9 cellular contexts compared by ENCODE assay signal in the genomic region with DNA sequence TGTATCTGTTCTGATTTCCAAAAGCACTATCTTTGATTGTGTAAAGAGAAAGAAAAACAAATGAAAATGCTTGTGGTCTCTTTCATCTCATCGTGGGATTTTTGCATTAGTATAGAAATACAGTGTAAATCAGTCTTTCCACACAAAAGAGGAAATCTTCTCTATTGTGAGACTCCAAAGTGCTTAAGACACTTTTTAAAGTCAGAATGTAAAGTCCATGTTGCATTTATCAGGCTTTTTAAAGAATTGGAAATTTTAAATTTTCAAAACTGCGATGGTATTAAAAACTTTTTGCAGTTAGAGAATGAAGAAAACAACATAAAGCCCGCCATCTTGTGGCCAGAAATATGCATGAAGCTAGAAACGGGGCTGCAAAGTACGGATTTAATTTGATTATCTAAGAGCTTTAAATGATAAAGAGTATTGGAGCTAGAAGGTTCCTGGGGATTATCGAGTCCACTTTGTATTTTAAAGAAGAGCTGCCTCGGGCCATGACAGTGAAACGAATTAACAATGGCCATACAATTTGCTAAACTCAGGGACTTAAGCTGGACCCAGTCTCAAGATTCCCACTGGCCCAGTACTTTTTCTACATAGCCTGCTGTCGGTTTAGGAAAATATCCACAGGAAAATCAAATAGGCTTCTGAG.
DNase-seq lines count a peak whose midpoint lies in the region; ATAC-seq and TF ChIP-seq lines count a peak whose summit lies in the region.
"Had no signal": no experiment of that assay in that cellular context is flagged by ENCODE, and none has a peak within 500 bp of the region (broad histone marks: within the 10 kb centered on the region; RNA-seq: fewer than 3 reads in every experiment).

No MANE protein-coding gene starts in this region.

- H3K4me2 ChIP-seq in GM23248 (ENCODE audit: unreplicated experiment): peak overlapping the region; percentile 91

- H3K4me3 ChIP-seq in GM23248 (peak overlapping the region; percentile 52), fibroblast of mammary gland (ENCODE audit: control insufficient read depth, low read depth, low read length) (no peak overlapping the region)
- H3K4me3 ChIP-seq: SJSA1 had no signal

- peaks cover 8% of the 10 kb centered on the region for H3K4me1 ChIP-seq in GM23248 (ENCODE audit: insufficient read depth)

- no peaks in the 10 kb centered on the region for H3K27me3 Mint-ChIP-seq in Calu3 (ENCODE audit: unreplicated experiment)

- no peaks in the 10 kb centered on the region for H3K36me3 Mint-ChIP-seq in Calu3 (ENCODE audit: insufficient read depth, unreplicated experiment)

- peak overlapping the region; percentile 32 for H3K9ac ChIP-seq in GM23248

- H3K79me2 ChIP-seq in GM23248 (ENCODE audit: insufficient read depth): no peaks in the 10 kb centered on the region

- intact Hi-C loops in Calu3 (cut with micrococcal nuclease; ENCODE audit: unreplicated experiment): loop anchor here (2.0 to 5.0 kb wide), 2 partner anchors 118 to 562 kb away; no protein-coding TSS in a partner anchor

- CTCF ChIA-PET in Calu3 (lab: Charles Lee): interaction anchor here (0.8 to 1.1 kb wide), 6 partner anchors 9 to 1516 kb away, joined by 3 to 7 read pairs (median 4); no protein-coding TSS in a partner anchor

- 7 to 10% methylated on average over 9 of the region's 9 CpGs for WGBS in GM23248 (ENCODE audit: low coverage in 1 of 2, low lambda C conversion rate in 2 of 2, missing lambda C conversion rate in 2 of 2), 2 experiments

- no peak overlapping the region for H3K27ac ChIP-seq in GM23248
- H3K27ac ChIP-seq: SJSA1 had no signal

- no TSS peak for BruUV-seq in Calu3 (replicated peaks; lab: Mats Ljungman, UMichigan)

- no peaks in the 10 kb centered on the region for H3K36me3 ChIP-seq in GM23248 (ENCODE audit: low read depth)
- H3K36me3 ChIP-seq: SJSA1 had no signal

- no peak overlapping the region for H3K4me3 Mint-ChIP-seq in Calu3 (ENCODE audit: low read depth, unreplicated experiment)

- H3K9me3 Mint-ChIP-seq in Calu3 (ENCODE audit: low read depth, unreplicated experiment): no peaks in the 10 kb centered on the region

- H3K27me3 ChIP-seq in GM23248 (replicated peaks; ENCODE audit: insufficient read depth): no peaks in the 10 kb centered on the region
- H3K27me3 ChIP-seq: SJSA1 had no signal

- H3K4me1 Mint-ChIP-seq in Calu3 (ENCODE audit: low read depth, unreplicated experiment): no peaks in the 10 kb centered on the region

- ATAC-seq in GM18909 (IDR thresholded peaks at IDR 0.05; ENCODE audit: poor library complexity, unreplicated experiment): no peak

- TF ChIP-seq CTCF in Calu3 (IDR thresholded peaks at IDR 0.05; ENCODE audit: unreplicated experiment): peak; percentile 57
- peak; percentile 65 for TF ChIP-seq CTCF in fibroblast of mammary gland (conservative IDR thresholded peaks at IDR 0.05; ENCODE audit: control insufficient read depth, insufficient read depth, low read depth, low read length)

- peak; percentile 41 for DNase-seq in Calu3
- DNase-seq in GM23248: peak; percentile 68
- DNase-seq in NCI-H2227 (lab: John Stamatoyannopoulos, UW; ENCODE audit: unreplicated experiment): peak; percentile 15
- peak; percentile 46 for DNase-seq in activated CD8-positive, alpha-beta memory T cell treated with anti-CD3 and anti-CD28 coated beads, Interleukin-2, amount 50 U/mL, for 4 hours
- peak; percentile 61 for DNase-seq in fibroblast of mammary gland (ENCODE audit: low read depth)
- DNase-seq in nucleus accumbens (lab: John Stamatoyannopoulos, UW): peak in 31 of 56 donors; percentile 0 to 77 (median 21)
- DNase-seq in NCI-H1436 treated with DMSO at 0.1 percent for 48 hours (lab: John Stamatoyannopoulos, UW): no peak

- no peaks in the 10 kb centered on the region for H3F3A ChIP-seq in GM23248 (ENCODE audit: insufficient read depth)

- H3K9me3 ChIP-seq in GM23248 (ENCODE audit: low read depth): no peaks in the 10 kb centered on the region
- H3K9me3 ChIP-seq: SJSA1 had no signal

- H3K27ac Mint-ChIP-seq in Calu3 (ENCODE audit: unreplicated experiment): no peak overlapping the region

- peak overlapping the region; percentile 79 for H2AFZ ChIP-seq in GM23248

- in situ Hi-C loops in GM23248 (cut with MboI): no loop called here

- no peaks in the 10 kb centered on the region for H4K20me1 ChIP-seq in GM23248 (ENCODE audit: insufficient read depth)

- no peaks in the 10 kb centered on the region for H3K9me2 ChIP-seq in GM23248 (ENCODE audit: insufficient read depth)
